Comparison of ENCODE assay signal across 16 cellular contexts in the genomic region with DNA sequence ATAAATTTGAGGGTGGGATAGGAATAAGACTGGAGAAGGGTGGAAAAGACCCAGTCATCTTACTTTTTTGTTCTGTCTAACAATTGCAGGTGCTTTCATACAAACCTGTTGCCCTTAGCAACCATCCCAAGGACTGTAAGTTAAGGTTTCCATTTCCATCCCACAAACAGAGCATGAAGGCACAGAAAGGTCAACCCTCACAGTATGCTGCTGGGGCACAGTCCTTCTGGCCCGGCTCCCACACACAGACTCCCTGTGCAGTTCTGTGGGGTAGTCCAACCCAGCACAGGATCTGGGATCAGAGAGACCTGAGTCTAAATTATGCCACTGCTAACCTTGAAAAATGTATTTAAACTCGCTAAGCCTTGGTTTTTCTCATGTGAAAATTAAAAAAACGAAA. TPM values are rescaled to one million over a fixed set of nuclear protein-coding genes. Genes with fewer than 3 reads are reported as not detected.
DNase-seq lines count a peak whose midpoint lies in the region; ATAC-seq, FAIRE-seq and TF ChIP-seq lines count a peak whose summit lies in the region.
"Had no signal": no experiment of that assay in that cellular context is flagged by ENCODE, and none has a peak within 500 bp of the region (broad histone marks: within the 10 kb centered on the region; RNA-seq: fewer than 3 reads in every experiment).

No MANE protein-coding gene starts in this region.

- WGBS in liver, result 44% methylated on average over 3 of the region's 3 CpGs
- WGBS in HepG2 (ENCODE audit: low lambda C conversion rate), result 1% methylated on average over 3 of the region's 3 CpGs
- WGBS in right lobe of liver (ENCODE audit: insufficient coverage, low coverage, low lambda C conversion rate, missing lambda C conversion rate), result 39% methylated on average over 3 of the region's 3 CpGs

- no peaks in the 10 kb centered on the region for H3K9me3 Mint-ChIP-seq in activated B cell treated with CpG ODN at 0.5 μM for 24 hours
- H3K9me3 Mint-ChIP-seq: H9, mesothelial cell of epicardium had no signal

- H3K27ac ChIP-seq in liver (ENCODE audit: low read depth in 1 of 2, low read length in 2 of 2) (peak overlapping the region; percentile 66 to 83), HepG2 (ENCODE audit: extremely low read length, insufficient read depth, low read length) (no peak overlapping the region), right lobe of liver (peak overlapping the region; percentile 36 to 83 (median 42)), vagina (no peak overlapping the region)
- H3K27ac ChIP-seq: prostate gland had no signal

- in situ Hi-C loops in HepG2 (cut with HindIII; ENCODE audit: extremely low pct_ligation_motif_present, low pct_unique_long_range_greater_than_20kb), result loop anchor here (5.0 kb wide), 2 partner anchors 338 to 448 kb away; no protein-coding TSS in a partner anchor

- peaks cover 8 to 46% (median 40%) of the 10 kb centered on the region in 4 donors for H3K4me1 ChIP-seq in liver (ENCODE audit: control insufficient read depth in 4 of 4, insufficient read depth in 4 of 4, low read length in 3 of 4)
- no peaks in the 10 kb centered on the region for H3K4me1 ChIP-seq in HepG2 (ENCODE audit: insufficient read depth, low read length)
- H3K4me1 ChIP-seq in right lobe of liver, result peaks cover 0 to 45% (median 20%) of the 10 kb centered on the region in 4 donors
- H3K4me1 ChIP-seq in vagina, result peaks cover 14% of the 10 kb centered on the region
- H3K4me1 ChIP-seq: BE2C, prostate gland had no signal

- no peak overlapping the region for H2AFZ ChIP-seq in HepG2 (ENCODE audit: low read length)

- intact Hi-C loops in HepG2 (cut with micrococcal nuclease; ENCODE audit: unreplicated experiment) (loop anchor here (2.0 kb wide), 1 partner anchor 71 kb away; no protein-coding TSS in a partner anchor), activated B cell treated with CpG ODN at 0.5 μM for 24 hours (cut with micrococcal nuclease) (no loop called here), right lobe of liver (cut with DNase I) (no loop called here), vagina (cut with DNase I) (loop anchor here (5.0 to 10.0 kb wide), 2 partner anchors 333 to 451 kb away; no protein-coding TSS in a partner anchor)

- no peak overlapping the region for H3K9ac ChIP-seq in liver (ENCODE audit: low read depth in 1 of 2, low read length in 2 of 2)
- no peak overlapping the region for H3K9ac ChIP-seq in HepG2 (ENCODE audit: insufficient read depth, low read depth, low read length)

- H3K36me3 Mint-ChIP-seq in activated B cell treated with CpG ODN at 0.5 μM for 24 hours (ENCODE audit: low read depth), result no peaks in the 10 kb centered on the region
- H3K36me3 Mint-ChIP-seq: mesothelial cell of epicardium had no signal

- H3K4me3 ChIP-seq in liver (ENCODE audit: low read depth in 1 of 3, low read length in 3 of 3), result no peak overlapping the region
- no peak overlapping the region for H3K4me3 ChIP-seq in HepG2 (replicated peaks in 1 of 3; ENCODE audit: insufficient read depth in 1 of 3, low read depth in 2 of 3, low read length in 3 of 3)
- H3K4me3 ChIP-seq in right lobe of liver, result no peak overlapping the region
- no peak overlapping the region for H3K4me3 ChIP-seq in vagina
- H3K4me3 ChIP-seq: prostate gland had no signal

- POLR2A ChIA-PET in HepG2 (lab: Yijun Ruan, JAX), result no interaction called here
- POLR2A ChIA-PET in activated B cell treated with CpG ODN at 0.5 μM for 24 hours (lab: Charles Lee), result interaction anchor here (2.0 to 15.2 kb wide), 9 partner anchors 17 to 335 kb away, joined by 9 to 574 read pairs (median 48); no protein-coding TSS in a partner anchor

- TF ChIP-seq RAD21 in liver (IDR thresholded peaks at IDR 0.05), result no peak
- TF ChIP-seq RAD21 in HepG2 (CRISPR knock-in tag; IDR thresholded peaks at IDR 0.05), result no peak

- FAIRE-seq in HepG2 (lab: Jason Lieb, UNC) (no peak), frontal cortex (lab: Jason Lieb, UNC) (no peak)
- FAIRE-seq: astrocyte, G401.6 had no signal

- peak overlapping the region; percentile 74 for H3K4me3 Mint-ChIP-seq in activated B cell treated with CpG ODN at 0.5 μM for 24 hours
- H3K4me3 Mint-ChIP-seq: H9, mesothelial cell of epicardium had no signal

- no peaks in the 10 kb centered on the region for H3K27me3 Mint-ChIP-seq in activated B cell treated with CpG ODN at 0.5 μM for 24 hours

- BruUV-seq in HepG2 (replicated peaks; lab: Mats Ljungman, UMichigan), result no TSS peak

- H3K36me3 ChIP-seq in liver (ENCODE audit: control insufficient read depth in 4 of 4, insufficient read depth in 3 of 4, low read depth in 1 of 4, low read length in 3 of 4), result no peaks in the 10 kb centered on the region
- H3K36me3 ChIP-seq in HepG2 (replicated peaks in 1 of 2; ENCODE audit: control insufficient read depth in 1 of 2, insufficient read depth in 2 of 2, low read length in 2 of 2), result no peaks in the 10 kb centered on the region
- no peaks in the 10 kb centered on the region for H3K36me3 ChIP-seq in right lobe of liver
- no peaks in the 10 kb centered on the region for H3K36me3 ChIP-seq in vagina
- H3K36me3 ChIP-seq: BE2C, prostate gland had no signal

- ATAC-seq in HepG2 (no peak), activated B cell treated with CpG ODN at 0.5 μM for 24 hours (ENCODE audit: low read depth) (no peak), right lobe of liver (peak; percentile 47 to 76 (median 66))

- CTCF ChIA-PET in HepG2 (lab: Yijun Ruan, JAX; ENCODE audit: low intra/inter-chr PET ratio, low total read pairs), result no interaction called here
- CTCF ChIA-PET in activated B cell treated with CpG ODN at 0.5 μM for 24 hours (lab: Charles Lee), result interaction anchor here (0.6 to 12.3 kb wide), 5 partner anchors 18 to 591 kb away, joined by 3 to 284 read pairs (median 5); no protein-coding TSS in a partner anchor

- TF ChIP-seq EP300 in HepG2 (IDR thresholded peaks at IDR 0.05; ENCODE audit: low read depth in 2 of 2, low read length in 2 of 2) (no peak), HepG2 (CRISPR knock-in tag; IDR thresholded peaks at IDR 0.05; ENCODE audit: borderline replicate concordance) (no peak)

- H3K4me2 ChIP-seq in HepG2 (ENCODE audit: low read depth, low read length), result no peak overlapping the region

- peaks cover 99% of the 10 kb centered on the region for H3K4me1 Mint-ChIP-seq in activated B cell treated with CpG ODN at 0.5 μM for 24 hours

- H3K9me3 ChIP-seq in liver (ENCODE audit: control insufficient read depth in 4 of 4, low read length in 3 of 4), result no peaks in the 10 kb centered on the region
- no peaks in the 10 kb centered on the region for H3K9me3 ChIP-seq in HepG2 (ENCODE audit: low read length)
- H3K9me3 ChIP-seq in right lobe of liver, result no peaks in the 10 kb centered on the region
- H3K9me3 ChIP-seq in vagina, result no peaks in the 10 kb centered on the region
- H3K9me3 ChIP-seq: BE2C, prostate gland had no signal

- no peaks in the 10 kb centered on the region for H3K27me3 ChIP-seq in liver (ENCODE audit: control insufficient read depth in 4 of 4, insufficient read depth in 4 of 4, low read length in 3 of 4)
- H3K27me3 ChIP-seq in HepG2 (ENCODE audit: control insufficient read depth in 1 of 2, insufficient read depth in 2 of 2, low read length in 2 of 2), result peaks cover 1 to 54% of the 10 kb centered on the region in 2 experiments; a peak in 4 of 5 replicates
- no peaks in the 10 kb centered on the region for H3K27me3 ChIP-seq in right lobe of liver
- no peaks in the 10 kb centered on the region for H3K27me3 ChIP-seq in vagina
- H3K27me3 ChIP-seq: BE2C had no signal

- no peaks in the 10 kb centered on the region for H3K79me2 ChIP-seq in HepG2 (ENCODE audit: insufficient read depth, low read length)

- no peak for TF ChIP-seq CTCF in liver (IDR thresholded peaks at IDR 0.05; ENCODE audit: low read depth, low read length, missing input control)
- no peak for TF ChIP-seq CTCF in HepG2 (CRISPR knock-in tag; IDR thresholded peaks at IDR 0.05)
- TF ChIP-seq CTCF in activated B cell treated with CpG ODN at 0.5 μM for 24 hours (IDR thresholded peaks at IDR 0.05), result no peak
- no peak for TF ChIP-seq CTCF in right lobe of liver (IDR thresholded peaks at IDR 0.05)
- TF ChIP-seq CTCF in vagina (IDR thresholded peaks at IDR 0.05), result no peak

- TF ChIP-seq POLR2A in HepG2 (IDR thresholded peaks at IDR 0.05; ENCODE audit: insufficient read depth in 1 of 2, low read depth in 2 of 2, low read length in 2 of 2) (no peak), right lobe of liver (IDR thresholded peaks at IDR 0.05) (no peak), vagina (IDR thresholded peaks at IDR 0.05) (no peak)

- no peak for DNase-seq in HepG2 (ENCODE audit: low spot score)
- DNase-seq in activated B cell treated with CpG ODN at 0.5 μM for 24 hours, result no peak
- peak; percentile 62 to 84 (median 83) for DNase-seq in right lobe of liver
- DNase-seq in frontal cortex (ENCODE audit: low spot score in 2 of 2), result no peak
- no peak for DNase-seq in NCI-H2171 (lab: John Stamatoyannopoulos, UW)
- DNase-seq in SHP77 (lab: John Stamatoyannopoulos, UW), result no peak
- DNase-seq in vagina (ENCODE audit: extremely low spot score in 2 of 2), result no peak
- DNase-seq: BE2C; H9; NCI-H226; stimulated activated CD4-positive, alpha-beta T cell treated with anti-CD3 and anti-CD28 coated beads, Interleukin-1b, Interleukin-23, amount 100 ng/mL, for 48 hours had no signal

- peak overlapping the region; percentile 99 for H3K27ac Mint-ChIP-seq in activated B cell treated with CpG ODN at 0.5 μM for 24 hours
- H3K27ac Mint-ChIP-seq: mesothelial cell of epicardium had no signal

- H4K20me1 ChIP-seq in HepG2 (ENCODE audit: insufficient read depth, low read length), result no peaks in the 10 kb centered on the region

RNA-seq across cellular contexts. Expression of a gene that starts 38.4 kb away (rescaled TPM):
- total RNA-seq in liver (10 to 100 TPM; 24.2 to 30.0 TPM), HepG2 (2016; rRNA removed; fragmentation: Illumina TruSeq; extraction: Trizol) (0.18 and 0.20 TPM in 2 replicates), activated B cell treated with CpG ODN at 0.5 μM for 24 hours (286 and 301 TPM in 2 replicates), right lobe of liver (10 to 100 TPM; 14.2 to 37.2 (median 23.3) TPM), frontal cortex (9.8 TPM), vagina (51.6 TPM)
- polyA plus RNA-seq in liver (10 to 100 TPM in 1 of 2 donors, 1 to 10 TPM in 1; 4.8 to 16.5 TPM), HepG2 (2011; rRNA removed) (0.12 and 0.34 TPM in 2 replicates)
- total RNA-seq in HepG2 (2016; cell fraction: cytosol; rRNA removed; fragmentation: Illumina TruSeq; extraction: Trizol; ENCODE audit: low read depth), result 0.09 and 0.10 TPM in 2 replicates
- total RNA-seq in HepG2 (2016; cell fraction: insoluble cytoplasmic fraction; rRNA removed; fragmentation: Illumina TruSeq; extraction: Trizol), result 0.25 and 0.26 TPM in 2 replicates
- total RNA-seq in HepG2 (2016; cell fraction: membrane; rRNA removed; fragmentation: Illumina TruSeq; extraction: Trizol), result 0.09 and 0.14 TPM in 2 replicates
- total RNA-seq in HepG2 (2016; cell fraction: nucleus; rRNA removed; fragmentation: Illumina TruSeq; extraction: Trizol), result 0.12 and 0.13 TPM in 2 replicates
- polyA plus RNA-seq in HepG2 (2011; cell fraction: cytosol; rRNA removed), result 0.21 TPM in 2 replicates
- 0.14 and 0.26 TPM in 2 replicates for polyA plus RNA-seq in HepG2 (2011; cell fraction: nucleus; rRNA removed)
- polyA plus RNA-seq in HepG2 (2012), result 0.25 and 0.81 TPM in 2 replicates
- not detected in 2 replicates for polyA plus RNA-seq in HepG2 (2016; cell fraction: cytosol; fragmentation: Illumina TruSeq; extraction: Trizol; ENCODE audit: low read depth)
- 0.21 and 0.23 TPM in 2 replicates for polyA plus RNA-seq in HepG2 (2016; cell fraction: insoluble cytoplasmic fraction; fragmentation: Illumina TruSeq; extraction: Trizol; ENCODE audit: low read depth)
- polyA plus RNA-seq in HepG2 (2016; cell fraction: membrane; fragmentation: Illumina TruSeq; extraction: Trizol; ENCODE audit: low read depth), result 0.03 and 0.06 TPM in 2 replicates
- 0.17 and 0.18 TPM in 2 replicates for polyA plus RNA-seq in HepG2 (2016; cell fraction: nucleus; fragmentation: Illumina TruSeq; extraction: Trizol; ENCODE audit: insufficient read depth, low read depth)
- 0.08 and 8.3 TPM in 2 replicates for polyA minus RNA-seq in HepG2 (2011; rRNA and poly(A)+ RNA removed; ENCODE audit: low replicate concordance)
- polyA minus RNA-seq in HepG2 (2011; cell fraction: cytosol; rRNA and poly(A)+ RNA removed), result 0.44 and 0.49 TPM in 2 replicates
- 0.62 and 0.64 TPM in 2 replicates for polyA minus RNA-seq in HepG2 (2011; cell fraction: nucleus; rRNA and poly(A)+ RNA removed)

Comparison
In these comparisons a context has a peak if more than half of its experiments do, and no peak if none do; other contexts are left out.
1. H3K27ac ChIP-seq: peak in liver (2 of 2) and right lobe of liver (3 of 3); none in HepG2 (single experiment) and vagina (single experiment).
2. ATAC-seq: peak in right lobe of liver (4 of 4); none in HepG2 (single experiment) and activated B cell treated with CpG ODN at 0.5 μM for 24 hours (single experiment).
3. DNase-seq: peak in right lobe of liver (3 of 3); none in HepG2 (single experiment), activated B cell treated with CpG ODN at 0.5 μM for 24 hours (single experiment), frontal cortex (0 of 2), NCI-H2171 (single experiment), SHP77 (0 of 2) and vagina (0 of 2).
4. intact Hi-C loops: an anchor here in HepG2 (2.0 kb wide) and vagina (5.0 to 10.0 kb wide); none called in activated B cell treated with CpG ODN at 0.5 μM for 24 hours and right lobe of liver.